33 cellular contexts compared by ENCODE assay signal in the genomic region with DNA sequence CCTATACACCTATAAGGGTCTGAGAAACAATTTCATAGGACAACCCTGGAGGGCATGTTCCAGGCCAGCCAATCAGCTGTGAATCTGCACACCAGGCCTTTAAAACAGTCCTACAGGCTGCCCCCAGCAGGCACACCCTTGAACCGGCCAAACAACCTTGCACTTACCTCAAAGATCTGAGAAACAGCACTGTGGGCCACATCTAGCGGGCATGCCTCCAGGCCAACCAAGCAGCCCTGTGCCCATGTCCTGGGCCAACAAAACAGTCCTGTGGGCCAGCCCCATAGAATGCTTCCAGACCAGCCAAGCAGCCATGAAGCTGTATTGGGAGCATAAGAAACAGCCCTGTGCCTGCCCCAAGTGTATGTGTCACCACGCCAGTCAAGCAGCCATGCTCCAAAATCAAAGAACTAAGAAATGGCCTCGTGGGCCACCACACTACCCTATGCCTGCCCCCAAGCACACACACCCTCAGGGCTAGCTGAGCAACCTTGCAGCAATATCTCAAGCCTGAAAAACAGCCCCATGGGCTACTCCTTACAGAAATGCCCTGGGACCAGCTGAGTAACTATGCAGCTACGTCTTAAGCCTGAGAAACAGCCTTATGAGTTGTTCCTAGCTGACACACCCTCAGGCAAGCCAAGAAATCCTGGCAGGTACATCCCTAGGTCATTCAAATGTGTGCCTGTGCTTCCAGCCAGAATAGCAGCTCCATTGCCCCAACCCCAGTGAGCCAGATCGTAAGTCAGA.
"Had no signal": no experiment of that assay in that cellular context is flagged by ENCODE, and none has a peak within 500 bp of the region (broad histone marks: within the 10 kb centered on the region; RNA-seq: fewer than 3 reads in every experiment).

No MANE protein-coding gene starts in this region.

- H3K27me3 ChIP-seq: adrenal gland, colonic mucosa, esophagus muscularis mucosa, gastroesophageal sphincter, heart right ventricle had no signal

- H3K4me1 ChIP-seq: colonic mucosa, esophagus muscularis mucosa, gastroesophageal sphincter, heart right ventricle had no signal

- H3K27ac ChIP-seq: adrenal gland, colonic mucosa, esophagus muscularis mucosa, gastroesophageal sphincter, heart right ventricle had no signal

- H3K36me3 ChIP-seq: adrenal gland, colonic mucosa, esophagus muscularis mucosa, gastroesophageal sphincter, heart right ventricle had no signal

- ATAC-seq: activated CD4-positive, alpha-beta T cell treated with anti-CD3 and anti-CD28 coated beads for 36 hours; activated CD8-positive, alpha-beta memory T cell treated with anti-CD3 and anti-CD28 coated beads, Interleukin-2, amount 10 ng/mL, durations not matched to agents 7 days and 5 days; activated CD8-positive, alpha-beta T cell treated with anti-CD3 and anti-CD28 coated beads, Interleukin-2, amount 10 ng/mL, durations not matched to agents 7 days and 5 days; activated naive CD8-positive, alpha-beta T cell treated with anti-CD3 and anti-CD28 coated beads, Interleukin-2, amount 50 U/mL, for 24 hours; gastroesophageal sphincter; heart right ventricle; T-helper 17 cell had no signal

- H3K4me3 ChIP-seq: adrenal gland, colonic mucosa, esophagus muscularis mucosa, gastroesophageal sphincter, heart right ventricle had no signal

- H3K36me3 Mint-ChIP-seq: activated CD4-positive, alpha-beta memory T cell treated with anti-CD3 and anti-CD28 coated beads for 36 hours; activated CD8-positive, alpha-beta memory T cell treated with anti-CD3 and anti-CD28 coated beads, Interleukin-2, amount 10 ng/mL, durations not matched to agents 7 days and 5 days; activated naive CD4-positive, alpha-beta T cell treated with anti-CD3 and anti-CD28 coated beads, Interleukin-2, amount 50 U/mL, for 24 hours; activated naive CD8-positive, alpha-beta T cell treated with anti-CD3 and anti-CD28 coated beads for 36 hours; brain had no signal

- H3K4me1 Mint-ChIP-seq: activated CD4-positive, alpha-beta T cell treated with anti-CD3 and anti-CD28 coated beads for 36 hours; activated CD4-positive, alpha-beta T cell treated with anti-CD3 and anti-CD28 coated beads, Interleukin-2, amount 10 ng/mL, durations not matched to agents 24 days and 14 days; activated CD8-positive, alpha-beta memory T cell treated with anti-CD3 and anti-CD28 coated beads, Interleukin-2, amount 10 ng/mL, durations not matched to agents 7 days and 5 days; activated naive CD4-positive, alpha-beta T cell treated with anti-CD3 and anti-CD28 coated beads, Interleukin-2, amount 50 U/mL, for 24 hours; activated naive CD8-positive, alpha-beta T cell treated with anti-CD3 and anti-CD28 coated beads for 36 hours; activated naive CD8-positive, alpha-beta T cell treated with anti-CD3 and anti-CD28 coated beads, Interleukin-2, amount 50 U/mL, for 24 hours; brain; T-helper 17 cell had no signal

- H3K27me3 Mint-ChIP-seq: activated CD4-positive, alpha-beta memory T cell treated with anti-CD3 and anti-CD28 coated beads for 36 hours; activated CD4-positive, alpha-beta T cell treated with anti-CD3 and anti-CD28 coated beads for 36 hours; activated CD4-positive, alpha-beta T cell treated with anti-CD3 and anti-CD28 coated beads, Interleukin-2, amount 10 ng/mL, durations not matched to agents 24 days and 14 days; activated CD8-positive, alpha-beta memory T cell treated with anti-CD3 and anti-CD28 coated beads, Interleukin-2, amount 10 ng/mL, durations not matched to agents 7 days and 5 days; activated naive CD4-positive, alpha-beta T cell treated with anti-CD3 and anti-CD28 coated beads, Interleukin-2, amount 50 U/mL, for 24 hours; activated naive CD8-positive, alpha-beta T cell treated with anti-CD3 and anti-CD28 coated beads for 36 hours; activated naive CD8-positive, alpha-beta T cell treated with anti-CD3 and anti-CD28 coated beads, Interleukin-2, amount 50 U/mL, for 24 hours; T-helper 17 cell had no signal

- H3K27ac Mint-ChIP-seq: activated CD4-positive, alpha-beta memory T cell treated with anti-CD3 and anti-CD28 coated beads for 36 hours; activated CD4-positive, alpha-beta T cell treated with anti-CD3 and anti-CD28 coated beads for 36 hours; activated CD4-positive, alpha-beta T cell treated with anti-CD3 and anti-CD28 coated beads, Interleukin-2, amount 10 ng/mL, durations not matched to agents 24 days and 14 days; activated CD8-positive, alpha-beta memory T cell treated with anti-CD3 and anti-CD28 coated beads, Interleukin-2, amount 10 ng/mL, durations not matched to agents 7 days and 5 days; activated CD8-positive, alpha-beta T cell treated with anti-CD3 and anti-CD28 coated beads, Interleukin-2, amount 10 ng/mL, durations not matched to agents 7 days and 5 days; activated naive CD4-positive, alpha-beta T cell treated with anti-CD3 and anti-CD28 coated beads for 36 hours; activated naive CD4-positive, alpha-beta T cell treated with anti-CD3 and anti-CD28 coated beads, Interleukin-2, amount 50 U/mL, for 24 hours; activated naive CD8-positive, alpha-beta T cell treated with anti-CD3 and anti-CD28 coated beads for 36 hours; activated naive CD8-positive, alpha-beta T cell treated with anti-CD3 and anti-CD28 coated beads, Interleukin-2, amount 50 U/mL, for 24 hours; activated T-helper 1 cell treated with anti-CD3 and anti-CD28 coated beads, Interleukin-12 subunit alpha, Interleukin-12 subunit beta, Interleukin-2, Interleukin-4 antibody, amounts not matched to agents 30 ng/mL and 10 ng/mL and 1 ng/mL, durations not matched to agents 14 hours and 24 hours and 36 hours; activated T-helper 2 cell treated with anti-CD3 and anti-CD28 coated beads, Interferon-gamma antibody, Interleukin-2, Interleukin-4, amounts not matched to agents 10 μg/mL and 5 μg/mL and 100 μg/mL, durations not matched to agents 14 hours and 24 hours and 36 hours; brain; T-helper 17 cell; T-helper 2 cell treated with Interferon-gamma antibody and Interleukin-4, amounts not matched to agents 5 μg/mL and 100 μg/mL, for 36 hours had no signal

- H3K4me3 Mint-ChIP-seq: activated CD4-positive, alpha-beta memory T cell treated with anti-CD3 and anti-CD28 coated beads for 36 hours; activated CD4-positive, alpha-beta T cell treated with anti-CD3 and anti-CD28 coated beads for 36 hours; activated CD4-positive, alpha-beta T cell treated with anti-CD3 and anti-CD28 coated beads, Interleukin-2, amount 10 ng/mL, durations not matched to agents 24 days and 14 days; activated CD8-positive, alpha-beta memory T cell treated with anti-CD3 and anti-CD28 coated beads, Interleukin-2, amount 10 ng/mL, durations not matched to agents 7 days and 5 days; activated CD8-positive, alpha-beta T cell treated with anti-CD3 and anti-CD28 coated beads, Interleukin-2, amount 10 ng/mL, durations not matched to agents 7 days and 5 days; activated naive CD4-positive, alpha-beta T cell treated with anti-CD3 and anti-CD28 coated beads for 36 hours; activated naive CD4-positive, alpha-beta T cell treated with anti-CD3 and anti-CD28 coated beads, Interleukin-2, amount 50 U/mL, for 24 hours; activated naive CD8-positive, alpha-beta T cell treated with anti-CD3 and anti-CD28 coated beads for 36 hours; activated naive CD8-positive, alpha-beta T cell treated with anti-CD3 and anti-CD28 coated beads, Interleukin-2, amount 50 U/mL, for 24 hours; activated T-helper 1 cell treated with anti-CD3 and anti-CD28 coated beads, Interleukin-12 subunit alpha, Interleukin-12 subunit beta, Interleukin-2, Interleukin-4 antibody, amounts not matched to agents 30 ng/mL and 10 ng/mL and 1 ng/mL, durations not matched to agents 14 hours and 24 hours and 36 hours; brain; T-helper 17 cell; T-helper 2 cell treated with Interferon-gamma antibody and Interleukin-4, amounts not matched to agents 5 μg/mL and 100 μg/mL, for 36 hours had no signal

- FAIRE-seq: endometrium, endothelial cell of umbilical vein had no signal

- DNase-seq: activated CD4-positive, alpha-beta memory T cell treated with anti-CD3 and anti-CD28 coated beads for 36 hours; activated CD4-positive, alpha-beta T cell treated with anti-CD3 and anti-CD28 coated beads for 36 hours; activated CD4-positive, alpha-beta T cell treated with anti-CD3 and anti-CD28 coated beads, Interleukin-2, amount 10 ng/mL, durations not matched to agents 24 days and 14 days; activated CD4-positive, CD25-positive, alpha-beta regulatory T cell; activated CD4-positive, CD25-positive, alpha-beta regulatory T cell treated with anti-CD3 and anti-CD28 coated beads, Interleukin-2, amount 50 U/mL, for 72 hours; activated CD8-positive, alpha-beta memory T cell treated with anti-CD3 and anti-CD28 coated beads, Interleukin-2, amount 10 ng/mL, durations not matched to agents 7 days and 5 days; activated CD8-positive, alpha-beta memory T cell treated with anti-CD3 and anti-CD28 coated beads, Interleukin-2, amount 50 U/mL, for 4 hours; activated CD8-positive, alpha-beta T cell treated with anti-CD3 and anti-CD28 coated beads, Interleukin-2, amount 10 ng/mL, durations not matched to agents 7 days and 5 days; activated effector memory CD4-positive, alpha-beta T cell treated with anti-CD3 and anti-CD28 coated beads, Interleukin-2, amount 50 U/mL, for 16 hours; activated naive CD4-positive, alpha-beta T cell treated with anti-CD3 and anti-CD28 coated beads for 36 hours; activated naive CD8-positive, alpha-beta T cell treated with anti-CD3 and anti-CD28 coated beads for 36 hours; activated naive CD8-positive, alpha-beta T cell treated with anti-CD3 and anti-CD28 coated beads, Interleukin-2, amount 50 U/mL, for 24 hours; activated T-cell treated with anti-CD3 and anti-CD28 coated beads, Interleukin-2, amount 50 U/mL, for 1 hour; activated T-cell treated with anti-CD3 and anti-CD28 coated beads, Interleukin-2, amount 50 U/mL, for 48 hours; adrenal gland; amygdala; aorta; caudate nucleus; colonic mucosa; effector CD8-positive, alpha-beta T cell; foreskin melanocyte; heart right ventricle; T-helper 1 cell; T-helper 17 cell had no signal

- H3K9me3 ChIP-seq: adrenal gland, colonic mucosa had no signal
